ENCODE assay signal across 9 cellular contexts in genomic region chr18:34659579-34660517, GRCh38. TPM values are rescaled to one million over a fixed set of nuclear protein-coding genes. Genes with fewer than 3 reads are reported as not detected.
A peak's percentile ranks its signal among the peaks of the same experiment; 100 is the strongest.
DNase-seq lines count a peak whose midpoint lies in the region; ATAC-seq and TF ChIP-seq lines count a peak whose summit lies in the region.
"Had no signal": no experiment of that assay in that cellular context is flagged by ENCODE, and none has a peak within 500 bp of the region (broad histone marks: within the 10 kb centered on the region; RNA-seq: fewer than 3 reads in every experiment).

No MANE protein-coding gene starts in this region.

- no peak overlapping the region for H2AFZ ChIP-seq in MM.1S (ENCODE audit: low read length)

- no peaks in the 10 kb centered on the region for H3K79me2 ChIP-seq in MM.1S (ENCODE audit: low read length)

- no peaks in the 10 kb centered on the region for H4K20me1 ChIP-seq in MM.1S (ENCODE audit: insufficient read depth, low read length)

- peak; percentile 97 for DNase-seq in HFFc6
- DNase-seq in NCI-H748 treated with DMSO at 0.1 percent for 48 hours (lab: John Stamatoyannopoulos, UW), result peak; percentile 51
- DNase-seq in coronary artery (ENCODE audit: low spot score), result peak; percentile 93
- peak; percentile 89 for DNase-seq in kidney epithelial cell (ENCODE audit: low read depth)
- DNase-seq in stomach, result peak; percentile 77
- DNase-seq in cerebellar nuclear complex (lab: John Stamatoyannopoulos, UW), result no peak
- DNase-seq in MM.1S, result no peak

- no peak for ATAC-seq in HG02973 (IDR thresholded peaks at IDR 0.05; ENCODE audit: unreplicated experiment)

- H3K27me3 ChIP-seq in kidney epithelial cell (ENCODE audit: control insufficient read depth, insufficient read depth, low read length), result no peaks in the 10 kb centered on the region
- no peaks in the 10 kb centered on the region for H3K27me3 ChIP-seq in stomach
- no peaks in the 10 kb centered on the region for H3K27me3 ChIP-seq in MM.1S (replicated peaks; ENCODE audit: insufficient read depth, low read length)

- H3K9me2 ChIP-seq in MM.1S (replicated peaks; ENCODE audit: insufficient read depth, low read length), result no peaks in the 10 kb centered on the region

- H3F3A ChIP-seq in MM.1S (ENCODE audit: insufficient read depth, low read length), result no peaks in the 10 kb centered on the region

- H3K36me3 ChIP-seq in kidney epithelial cell (ENCODE audit: control insufficient read depth, insufficient read depth, low read length) (no peaks in the 10 kb centered on the region), stomach (no peaks in the 10 kb centered on the region), MM.1S (replicated peaks; ENCODE audit: insufficient read depth, low read length) (no peaks in the 10 kb centered on the region)

- H3K4me1 ChIP-seq in stomach (peaks cover 4 to 26% (median 18%) of the 10 kb centered on the region in 4 donors), MM.1S (ENCODE audit: low read length) (no peaks in the 10 kb centered on the region)

- H3K4me1 Mint-ChIP-seq in HFFc6 (ENCODE audit: low read depth), result peaks cover 28% of the 10 kb centered on the region

- TF ChIP-seq EP300 in stomach (IDR thresholded peaks at IDR 0.05), result no peak

- intact Hi-C loops in stomach (cut with DNase I; ENCODE audit: low total_unique reads), result loop anchor here (10.0 kb wide), 1 partner anchor 125 kb away; no protein-coding TSS in a partner anchor

- no peaks in the 10 kb centered on the region for H3K9me3 ChIP-seq in stomach
- H3K9me3 ChIP-seq in MM.1S (replicated peaks; ENCODE audit: insufficient read depth, low read length), result no peaks in the 10 kb centered on the region

- peak overlapping the region; percentile 73 to 85 for H3K27ac ChIP-seq in coronary artery
- peak overlapping the region in 4 of 5 donors; percentile 17 to 74 (median 52) for H3K27ac ChIP-seq in stomach
- no peak overlapping the region for H3K27ac ChIP-seq in MM.1S (ENCODE audit: low read length)

- WGBS in stomach, 5 donors, result 18 to 26% (median 21%) methylated on average over 8 of the region's 8 CpGs

- H3K4me3 Mint-ChIP-seq in HFFc6, result peak overlapping the region; percentile 64

- H3K9ac ChIP-seq in MM.1S (ENCODE audit: low read length), result no peak overlapping the region

- H3K9me3 Mint-ChIP-seq in HFFc6, result no peaks in the 10 kb centered on the region

- no peak for TF ChIP-seq POLR2A in stomach (IDR thresholded peaks at IDR 0.05)

- no peak overlapping the region for H3K4me2 ChIP-seq in MM.1S (ENCODE audit: low read depth, low read length)

- peak overlapping the region; percentile 91 for H3K27ac Mint-ChIP-seq in HFFc6

- TF ChIP-seq CTCF in HFFc6 (IDR thresholded peaks at IDR 0.05) (no peak), coronary artery (IDR thresholded peaks at IDR 0.05) (no peak), kidney epithelial cell (IDR thresholded peaks at IDR 0.05; ENCODE audit: insufficient read depth, low read length, poor library complexity, severe bottlenecking) (no peak), stomach (IDR thresholded peaks at IDR 0.05) (no peak), MM.1S (IDR thresholded peaks at IDR 0.05; ENCODE audit: low read length) (no peak)

- H3K4me3 ChIP-seq in coronary artery (peak overlapping the region; percentile 15), kidney epithelial cell (ENCODE audit: low read depth, low read length) (no peak overlapping the region), stomach (no peak overlapping the region), MM.1S (ENCODE audit: low read length) (no peak overlapping the region)

- H3K36me3 Mint-ChIP-seq in HFFc6 (ENCODE audit: low read depth), result no peaks in the 10 kb centered on the region

- no peaks in the 10 kb centered on the region for H3K27me3 Mint-ChIP-seq in HFFc6 (ENCODE audit: insufficient read depth)

RNA-seq across cellular contexts. Expression of gene DTNA, which starts 50.2 kb away (rescaled TPM):
- total RNA-seq in HFFc6 (2021; fragmentation: NEBNext Ultra II Directional; extraction: Animal tissue kit (Norgen Biotek cat#: 25700)), result 1 to 10 TPM in 3 of 6 experiments, under 1 TPM in 3; 0.58 to 1.2 (median 0.98) TPM
- total RNA-seq in kidney epithelial cell, result 11.6 and 19.3 TPM in 2 replicates
- total RNA-seq in stomach, result 100 to 1,000 TPM in 1 of 5 donors, 10 to 100 TPM in 4; 18.5 to 113 (median 41.9) TPM
- polyA plus RNA-seq in stomach, result 10 to 100 TPM; 11.1 to 16.8 (median 14.7) TPM
- total RNA-seq: activated CD8-positive, alpha-beta memory T cell treated with anti-CD3 and anti-CD28 coated beads for 36 hours had no signal

Comparison
In these comparisons a context has a peak if more than half of its experiments do, and no peak if none do; other contexts are left out.
1. DNase-seq: peak in HFFc6 (single experiment), NCI-H748 treated with DMSO at 0.1 percent for 48 hours (single experiment), coronary artery (single experiment), kidney epithelial cell (single experiment) and stomach (single experiment); none in cerebellar nuclear complex (0 of 2) and MM.1S (single experiment).